Comparison of ENCODE assay signal across 8 cellular contexts in the genomic region with DNA sequence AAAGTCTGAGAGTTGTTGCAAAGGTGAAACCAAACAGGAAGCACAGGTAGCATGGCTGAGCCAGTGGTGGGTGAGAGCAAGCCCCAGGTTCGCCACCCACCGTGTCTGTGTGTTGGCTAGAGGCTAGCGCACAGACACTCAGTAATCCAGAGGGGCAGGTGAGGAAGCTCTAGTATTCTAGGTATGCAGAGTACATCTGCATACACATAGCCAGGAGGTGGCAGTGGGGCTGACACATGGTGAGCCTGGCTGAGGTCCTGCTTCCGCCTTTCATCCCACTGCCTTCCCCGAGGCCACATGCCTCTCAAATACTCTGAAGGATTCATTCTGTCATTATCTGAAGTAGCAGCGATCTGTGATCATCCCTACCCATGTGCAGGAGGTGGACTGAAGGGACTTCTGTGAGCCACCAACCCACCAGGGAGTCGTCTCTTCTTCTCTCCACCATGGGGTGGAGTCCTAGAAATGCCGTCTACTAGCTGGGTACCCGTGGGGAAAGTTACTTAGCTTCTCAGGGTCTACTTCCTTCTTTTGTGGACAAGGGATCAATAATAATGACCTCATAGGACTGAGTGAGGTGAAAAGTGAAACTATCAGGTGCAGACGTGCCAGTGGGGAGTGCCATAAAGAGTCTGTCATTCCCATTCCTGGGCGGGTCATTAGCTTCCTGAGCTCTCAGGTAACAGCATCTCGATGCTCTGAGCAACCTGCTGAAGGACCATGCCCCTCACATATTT. TPM values are rescaled to one million over a fixed set of nuclear protein-coding genes. Genes with fewer than 3 reads are reported as not detected.
DNase-seq lines count a peak whose midpoint lies in the region; ATAC-seq, FAIRE-seq and TF ChIP-seq lines count a peak whose summit lies in the region.

No MANE protein-coding gene starts in this region.

- H3K36me3 ChIP-seq in pancreas: peaks cover 5 to 47% (median 33%) of the 10 kb centered on the region in 3 donors

- peak; percentile 55 for ATAC-seq in HG02642 (IDR thresholded peaks at IDR 0.05; ENCODE audit: poor library complexity, unreplicated experiment)
- peak; percentile 65 to 82 (median 72) for ATAC-seq in pancreas

- H3K9me3 ChIP-seq in pancreas: no peaks in the 10 kb centered on the region

- H3K4me3 Mint-ChIP-seq in T-helper 1 cell treated with Interleukin-12 subunit alpha and Interleukin-12 subunit beta and Interleukin-4 antibody, amounts not matched to agents 30 μg/mL and 1 μg/mL, for 36 hours: no peak overlapping the region

- H3K36me3 Mint-ChIP-seq in T-helper 1 cell treated with Interleukin-12 subunit alpha and Interleukin-12 subunit beta and Interleukin-4 antibody, amounts not matched to agents 30 μg/mL and 1 μg/mL, for 36 hours (ENCODE audit: low read depth): peaks cover 69% of the 10 kb centered on the region

- H3K4me1 ChIP-seq in pancreas: peaks cover 32 to 42% (median 34%) of the 10 kb centered on the region in 3 donors

- no peak for DNase-seq in T-helper 1 cell
- peak; percentile 5 for DNase-seq in NOMO-1 treated with dmso at 0.1 percent for 144 hours (lab: John Stamatoyannopoulos, UW; ENCODE audit: unreplicated experiment)
- DNase-seq in pancreas: peak in 3 of 6 donors; percentile 49 to 71 (median 60)
- DNase-seq in KBM-7: no peak
- no peak for DNase-seq in T1000 (lab: John Stamatoyannopoulos, UW)
- no peak for DNase-seq in activated naive CD4-positive, alpha-beta T cell treated with Interleukin-2 at 50 U/mL for 16 hours

- intact Hi-C loops in pancreas (cut with DNase I): no loop called here

- H3K27ac Mint-ChIP-seq in T-helper 1 cell treated with Interleukin-12 subunit alpha and Interleukin-12 subunit beta and Interleukin-4 antibody, amounts not matched to agents 30 μg/mL and 1 μg/mL, for 36 hours: peak overlapping the region; percentile 52

- H3K27me3 ChIP-seq in pancreas: no peaks in the 10 kb centered on the region

- H3K4me1 Mint-ChIP-seq in T-helper 1 cell treated with Interleukin-12 subunit alpha and Interleukin-12 subunit beta and Interleukin-4 antibody, amounts not matched to agents 30 μg/mL and 1 μg/mL, for 36 hours (ENCODE audit: low read depth): peaks cover 60% of the 10 kb centered on the region

- H3K4me3 ChIP-seq in pancreas: no peak overlapping the region

- H3K27ac ChIP-seq in pancreas: peak overlapping the region; percentile 42 to 89 (median 64)

- in situ Hi-C loops in KBM-7 (cut with MboI; ENCODE audit: low pct_unique_long_range_greater_than_20kb, low sequenced_read_pairs): no loop called here

- no peaks in the 10 kb centered on the region for H3K27me3 Mint-ChIP-seq in T-helper 1 cell treated with Interleukin-12 subunit alpha and Interleukin-12 subunit beta and Interleukin-4 antibody, amounts not matched to agents 30 μg/mL and 1 μg/mL, for 36 hours (ENCODE audit: low read depth)

- no peaks in the 10 kb centered on the region for H3K9me3 Mint-ChIP-seq in T-helper 1 cell treated with Interleukin-12 subunit alpha and Interleukin-12 subunit beta and Interleukin-4 antibody, amounts not matched to agents 30 μg/mL and 1 μg/mL, for 36 hours

- 33 to 41% methylated on average over 12 of the region's 12 CpGs for WGBS in pancreas, 2 donors

- no peak for FAIRE-seq in pancreas (lab: Jason Lieb, UNC)

- TF ChIP-seq CTCF in pancreas (IDR thresholded peaks at IDR 0.05): no peak

RNA-seq across cellular contexts. Expression of gene ICAM2, which starts 36.0 kb away (rescaled TPM):
- 10 to 100 TPM in 1 of 6 donors, 1 to 10 TPM in 5; 4.9 to 12.5 (median 6.6) TPM for total RNA-seq in pancreas
- 10 to 100 TPM; 14.8 to 19.1 TPM for polyA plus RNA-seq in pancreas

RNA-seq across cellular contexts. Expression of gene PRR29, which starts 58.3 kb away (rescaled TPM):
- total RNA-seq in pancreas: under 1 TPM in 4 of 6 donors, not detected in 2; 0.14 to 0.22 (median 0.20) TPM
- under 1 TPM; 0.35 to 0.46 TPM for polyA plus RNA-seq in pancreas
